ENCODE assay signal across 8 cellular contexts in the genomic region with DNA sequence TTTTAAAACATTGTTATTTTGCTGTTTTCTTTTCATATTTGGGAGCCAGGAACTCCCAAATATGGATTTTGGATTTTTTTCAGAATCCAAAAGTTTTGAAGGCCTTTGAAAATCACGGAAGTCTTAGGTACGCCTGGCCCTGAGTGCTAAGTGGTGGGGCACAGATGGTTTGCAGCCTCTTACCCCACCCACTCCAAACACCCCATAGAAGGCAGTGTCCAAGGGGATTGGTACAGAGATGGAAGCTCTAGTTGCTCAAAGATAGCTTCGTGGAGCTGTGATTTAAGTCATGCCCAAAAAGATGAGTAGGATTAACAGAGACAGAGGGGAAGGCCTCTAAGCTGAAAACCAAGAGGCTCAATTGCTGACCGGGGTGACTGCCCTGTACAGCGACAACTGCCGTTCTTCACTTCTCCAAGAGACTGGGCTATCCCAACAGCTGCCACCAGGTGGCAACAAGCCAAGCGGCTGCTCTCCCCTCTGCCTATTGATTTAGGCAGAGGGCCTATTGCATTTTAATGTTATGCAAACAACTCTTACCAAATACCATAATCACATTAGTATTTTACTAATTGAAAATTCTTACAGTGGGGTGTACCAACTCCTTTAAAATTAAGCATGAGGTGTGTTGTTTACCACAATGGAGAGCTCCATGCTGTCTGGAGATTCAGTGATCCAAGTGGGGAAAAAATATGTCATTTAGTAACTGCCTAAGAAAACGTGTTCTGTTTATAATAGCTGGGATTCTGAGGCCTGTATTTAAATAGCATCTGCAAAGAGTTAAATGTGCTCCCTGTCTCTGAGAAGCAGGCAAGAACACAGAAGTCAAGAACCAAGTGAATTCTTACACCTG.
DNase-seq lines count a peak whose midpoint lies in the region; ATAC-seq and TF ChIP-seq lines count a peak whose summit lies in the region.

No MANE protein-coding gene starts in this region.

- no peak overlapping the region; the same call in 1 of the 2 replicates for H2AFZ ChIP-seq in GM23338

- peaks cover 5% of the 10 kb centered on the region for H3K27me3 Mint-ChIP-seq in GM23338 (ENCODE audit: insufficient read depth, low read depth, poor library complexity)

- H3F3A ChIP-seq in GM23338 (replicated peaks; ENCODE audit: low read depth), result no peaks in the 10 kb centered on the region

- H3K4me1 ChIP-seq in GM23338 (ENCODE audit: insufficient read depth), result no peaks in the 10 kb centered on the region
- H3K4me1 ChIP-seq in breast epithelium, result no peaks in the 10 kb centered on the region

- DNase-seq in Ammon's horn (ENCODE audit: low spot score) (peak; percentile 86), GM23338 (ENCODE audit: low spot score) (peak; percentile 92), NCI-H2171 treated with DMSO at 0.1 percent for 48 hours (lab: John Stamatoyannopoulos, UW) (peak; percentile 76), breast epithelium (ENCODE audit: low spot score in 2 of 2) (peak; percentile 60 to 88), inferior parietal cortex (ENCODE audit: extremely low spot score) (peak; percentile 78)
- peak; percentile 47 to 84 for DNase-seq in stimulated activated CD4-positive, alpha-beta T cell treated with anti-CD3 and anti-CD28 coated beads, Interleukin-1b, Interleukin-23, amount 100 ng/mL, for 1 hour (ENCODE audit: low read depth in 2 of 2)

- H3K4me3 ChIP-seq in GM23338 (no peak overlapping the region), WI38 (ENCODE audit: low read depth, low read length) (no peak overlapping the region), breast epithelium (no peak overlapping the region)

- H3K27me3 ChIP-seq in GM23338 (ENCODE audit: insufficient read depth) (no peaks in the 10 kb centered on the region), breast epithelium (no peaks in the 10 kb centered on the region)

- peaks cover 17% of the 10 kb centered on the region; the same call in 2 of the 3 replicates for H3K36me3 Mint-ChIP-seq in GM23338 (ENCODE audit: low read depth)

- H3K9me3 ChIP-seq in breast epithelium, result peaks cover 0 to 3% of the 10 kb centered on the region in 2 donors

- ATAC-seq in GM23338 (peak; percentile 98), GM21825 (IDR thresholded peaks at IDR 0.05; ENCODE audit: unreplicated experiment) (no peak)

- TF ChIP-seq CTCF in GM23338 (conservative IDR thresholded peaks at IDR 0.05; ENCODE audit: low read depth in 2 of 2), result peak; percentile 88 to 90
- peak; percentile 91 for TF ChIP-seq CTCF in WI38 (IDR thresholded peaks at IDR 0.05; ENCODE audit: low read depth, low read length)
- TF ChIP-seq CTCF in breast epithelium (IDR thresholded peaks at IDR 0.05), result peak; percentile 66 to 84 (median 80)

- H3K36me3 ChIP-seq in GM23338 (ENCODE audit: insufficient read depth) (peaks cover 6% of the 10 kb centered on the region; the same call in 1 of the 2 replicates), breast epithelium (no peaks in the 10 kb centered on the region)

- H3K9me3 Mint-ChIP-seq in GM23338, result peaks cover 31% of the 10 kb centered on the region

- H3K9me2 ChIP-seq in GM23338 (ENCODE audit: insufficient read depth), result no peaks in the 10 kb centered on the region

- H4K20me1 ChIP-seq in GM23338 (replicated peaks; ENCODE audit: insufficient read depth), result no peaks in the 10 kb centered on the region

- H3K4me2 ChIP-seq in GM23338, result no peak overlapping the region

- no peaks in the 10 kb centered on the region for H3K79me2 ChIP-seq in GM23338 (replicated peaks; ENCODE audit: insufficient read depth)

- H3K4me1 Mint-ChIP-seq in GM23338, result peaks cover 5% of the 10 kb centered on the region; the same call in 2 of the 3 replicates

- TF ChIP-seq POLR2A in breast epithelium (IDR thresholded peaks at IDR 0.05), result no peak

- intact Hi-C loops in breast epithelium (cut with DNase I; ENCODE audit: low total_unique reads), result no loop called here

- no peak overlapping the region for H3K4me3 Mint-ChIP-seq in GM23338

- no peak overlapping the region for H3K27ac Mint-ChIP-seq in GM23338

- H3K27ac ChIP-seq in GM23338 (ENCODE audit: low read depth) (no peak overlapping the region), breast epithelium (no peak overlapping the region)

TF ChIP-seq in GM23338, 12 proteins besides CTCF, POLR2A, EP300 and RAD21 (continues in another document):
- TF ChIP-seq CREB1 (CRISPR knock-in tag; IDR thresholded peaks at IDR 0.05; ENCODE audit: low read depth) (no peak), STAT1 (IDR thresholded peaks at IDR 0.05; ENCODE audit: unreplicated experiment) (no peak), POLR2AphosphoS5 (IDR thresholded peaks at IDR 0.05; ENCODE audit: low read depth) (no peak), ZNF114 (CRISPR knock-in tag; IDR thresholded peaks at IDR 0.05) (no peak), NANOG (IDR thresholded peaks at IDR 0.05; ENCODE audit: borderline replicate concordance) (no peak), ZNF331 (CRISPR knock-in tag; IDR thresholded peaks at IDR 0.05; ENCODE audit: low read depth) (no peak), EZH2 (IDR thresholded peaks at IDR 0.05; ENCODE audit: low read depth, unreplicated experiment) (no peak)
- TF ChIP-seq, protein P1, sequence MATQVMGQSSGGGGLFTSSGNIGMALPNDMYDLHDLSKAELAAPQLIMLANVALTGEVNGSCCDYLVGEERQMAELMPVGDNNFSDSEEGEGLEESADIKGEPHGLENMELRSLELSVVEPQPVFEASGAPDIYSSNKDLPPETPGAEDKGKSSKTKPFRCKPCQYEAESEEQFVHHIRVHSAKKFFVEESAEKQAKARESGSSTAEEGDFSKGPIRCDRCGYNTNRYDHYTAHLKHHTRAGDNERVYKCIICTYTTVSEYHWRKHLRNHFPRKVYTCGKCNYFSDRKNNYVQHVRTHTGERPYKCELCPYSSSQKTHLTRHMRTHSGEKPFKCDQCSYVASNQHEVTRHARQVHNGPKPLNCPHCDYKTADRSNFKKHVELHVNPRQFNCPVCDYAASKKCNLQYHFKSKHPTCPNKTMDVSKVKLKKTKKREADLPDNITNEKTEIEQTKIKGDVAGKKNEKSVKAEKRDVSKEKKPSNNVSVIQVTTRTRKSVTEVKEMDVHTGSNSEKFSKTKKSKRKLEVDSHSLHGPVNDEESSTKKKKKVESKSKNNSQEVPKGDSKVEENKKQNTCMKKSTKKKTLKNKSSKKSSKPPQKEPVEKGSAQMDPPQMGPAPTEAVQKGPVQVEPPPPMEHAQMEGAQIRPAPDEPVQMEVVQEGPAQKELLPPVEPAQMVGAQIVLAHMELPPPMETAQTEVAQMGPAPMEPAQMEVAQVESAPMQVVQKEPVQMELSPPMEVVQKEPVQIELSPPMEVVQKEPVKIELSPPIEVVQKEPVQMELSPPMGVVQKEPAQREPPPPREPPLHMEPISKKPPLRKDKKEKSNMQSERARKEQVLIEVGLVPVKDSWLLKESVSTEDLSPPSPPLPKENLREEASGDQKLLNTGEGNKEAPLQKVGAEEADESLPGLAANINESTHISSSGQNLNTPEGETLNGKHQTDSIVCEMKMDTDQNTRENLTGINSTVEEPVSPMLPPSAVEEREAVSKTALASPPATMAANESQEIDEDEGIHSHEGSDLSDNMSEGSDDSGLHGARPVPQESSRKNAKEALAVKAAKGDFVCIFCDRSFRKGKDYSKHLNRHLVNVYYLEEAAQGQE (IDR thresholded peaks at IDR 0.05; ENCODE audit: unreplicated experiment), result no peak
